ENCODE assay signal across 8 cellular contexts in the genomic region with DNA sequence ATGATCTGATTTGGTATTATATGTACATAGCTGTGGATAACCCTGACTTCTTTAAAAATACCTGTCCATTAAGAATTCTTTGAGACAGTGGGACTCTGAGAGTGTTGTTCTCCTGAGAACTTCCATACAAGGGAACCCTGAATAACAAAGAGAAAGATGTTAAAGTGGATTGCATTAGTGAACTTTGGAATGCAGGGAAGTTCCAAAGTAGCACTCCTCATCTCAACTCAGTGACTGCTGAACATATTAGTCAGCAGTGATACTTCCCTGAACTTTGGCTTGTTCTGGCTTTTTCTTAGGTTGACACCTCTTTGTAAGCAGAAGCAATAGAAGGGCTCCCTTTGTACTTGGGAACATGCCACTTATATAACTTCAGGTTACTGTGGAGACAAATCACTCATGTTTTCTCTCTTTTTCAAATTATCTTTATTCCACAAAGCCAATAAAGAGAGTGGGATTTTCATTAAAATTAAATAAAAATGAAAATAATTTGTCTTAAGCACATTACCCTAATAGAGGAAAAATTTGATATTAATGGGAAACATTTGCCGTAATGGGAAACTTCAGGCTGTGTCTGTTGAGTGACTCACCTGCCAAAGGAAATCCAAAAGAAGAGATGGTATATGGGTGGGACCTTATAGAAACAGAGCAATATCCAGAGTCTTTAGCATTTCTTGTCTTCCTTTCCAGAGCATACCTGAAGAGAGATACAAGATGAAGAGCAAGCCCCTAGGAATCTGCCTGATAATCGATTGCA. TPM values are rescaled to one million over a fixed set of nuclear protein-coding genes. Genes with fewer than 3 reads are reported as not detected.
DNase-seq lines count a peak whose midpoint lies in the region; ATAC-seq and TF ChIP-seq lines count a peak whose summit lies in the region.

No MANE protein-coding gene starts in this region.

- peak overlapping the region; percentile 42 to 43 for H3K27ac ChIP-seq in prostate gland

- no peak for ATAC-seq in HG03045 (IDR thresholded peaks at IDR 0.05; ENCODE audit: unreplicated experiment)

- H3K4me1 ChIP-seq in prostate gland (replicated peaks) = no peaks in the 10 kb centered on the region

- H3K4me3 ChIP-seq in WI38 (ENCODE audit: low read depth, low read length) (0 out of 2 replicates have a peak overlapping the region, but pooled peaks have one; percentile 6), foreskin fibroblast (ENCODE audit: low read depth in 1 of 2, low read length in 2 of 2) (no peak overlapping the region), prostate gland (no peak overlapping the region)

- intact Hi-C loops in prostate gland (cut with DNase I) = no loop called here

- TF ChIP-seq POLR2A in prostate gland (IDR thresholded peaks at IDR 0.05) = no peak

- DNase-seq in ELR (ENCODE audit: low read depth) (peak; percentile 96), foreskin fibroblast (peak; percentile 91 to 93), prostate gland (ENCODE audit: low spot score) (no peak), NCI-H1417 treated with DMSO at 0.1 percent for 48 hours (lab: John Stamatoyannopoulos, UW) (no peak), NCI-H1930 (lab: John Stamatoyannopoulos, UW) (no peak), NAMALWA (ENCODE audit: low spot score) (no peak)

- H3K27me3 ChIP-seq in prostate gland (replicated peaks; ENCODE audit: insufficient read depth) = no peaks in the 10 kb centered on the region

- 88% methylated on average over 2 of the region's 2 CpGs for WGBS in prostate gland

- TF ChIP-seq CTCF in WI38 (IDR thresholded peaks at IDR 0.05; ENCODE audit: low read depth, low read length) (no peak), foreskin fibroblast (IDR thresholded peaks at IDR 0.05; ENCODE audit: low read depth, low read length) (no peak), prostate gland (IDR thresholded peaks at IDR 0.05) (no peak)

- H3K9me3 ChIP-seq in prostate gland = no peaks in the 10 kb centered on the region

- no peaks in the 10 kb centered on the region for H3K36me3 ChIP-seq in prostate gland

RNA-seq across cellular contexts. Expression of gene CFLAR, which starts 33.3 kb away (rescaled TPM):
- 100 to 1,000 TPM in 1 of 2 donors, 10 to 100 TPM in 1; 92.4 to 141 TPM for total RNA-seq in prostate gland

RNA-seq across cellular contexts. Expression of gene CASP10, which starts 33.7 kb away (rescaled TPM):
- 1 to 10 TPM; 1.7 to 9.8 TPM for total RNA-seq in prostate gland

Comparison
In these comparisons a context has a peak if more than half of its experiments do, and no peak if none do; other contexts are left out.
1. DNase-seq: peak in ELR (single experiment) and foreskin fibroblast (2 of 2); none in prostate gland (single experiment), NCI-H1417 treated with DMSO at 0.1 percent for 48 hours (single experiment), NCI-H1930 (0 of 2) and NAMALWA (single experiment).